ENCODE assay signal across 8 cellular contexts in the genomic region with DNA sequence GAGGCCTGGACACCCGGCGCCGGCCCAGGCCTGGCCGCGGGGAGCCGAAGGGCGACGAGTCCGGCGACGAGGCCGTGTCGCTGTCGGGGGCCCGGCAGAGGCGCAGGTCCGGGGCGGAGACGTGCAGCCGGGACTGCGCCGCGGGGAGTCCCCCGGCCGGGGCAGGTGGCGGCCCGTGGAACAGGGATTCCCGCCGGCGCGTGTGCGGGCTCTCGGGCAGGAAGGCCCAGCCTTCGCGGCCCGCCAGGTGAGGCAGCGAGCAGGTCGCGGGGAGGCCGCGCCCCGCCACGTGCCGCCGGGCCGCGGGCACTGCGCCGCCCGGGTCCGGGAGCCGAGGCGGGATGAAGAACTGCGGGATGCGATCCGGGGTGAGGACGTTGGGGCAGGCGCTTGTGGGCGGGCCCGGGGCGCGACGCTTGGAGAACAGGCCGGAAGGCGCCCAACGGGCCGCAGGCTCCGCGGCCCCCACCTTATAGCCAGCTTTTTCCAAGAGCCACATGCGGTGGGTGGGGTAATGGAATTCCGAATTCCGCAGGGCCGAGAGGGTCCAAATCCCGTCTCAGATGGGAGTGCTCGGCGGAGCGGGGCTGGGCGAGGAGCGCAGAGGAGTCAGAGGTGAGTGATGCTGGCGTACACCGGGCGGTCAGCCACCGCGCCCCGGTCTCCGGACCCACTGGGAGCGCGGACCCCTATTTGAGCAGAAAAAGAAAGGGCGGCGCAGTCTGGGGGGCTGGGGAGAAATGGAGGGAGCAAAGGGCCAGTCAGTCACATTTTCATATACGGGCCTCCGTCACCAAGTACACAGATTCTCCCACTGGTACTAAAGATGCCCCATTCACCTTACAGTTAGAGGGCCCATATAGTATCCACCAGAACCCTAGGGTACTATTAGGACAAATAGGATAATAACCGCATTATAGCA. TPM values are rescaled to one million over a fixed set of nuclear protein-coding genes. Genes with fewer than 3 reads are reported as not detected.
DNase-seq lines count a peak whose midpoint lies in the region; ATAC-seq and TF ChIP-seq lines count a peak whose summit lies in the region.

No MANE protein-coding gene starts in this region.

- H3K4me3 ChIP-seq in ovary, result peak overlapping the region; percentile 13

- peak; percentile 87 for DNase-seq in DMS53 (lab: John Stamatoyannopoulos, UW)
- no peak for DNase-seq in RWPE1 (ENCODE audit: low spot score)
- DNase-seq in ovary, result no peak
- no peak for DNase-seq in NCI-H1105 treated with DMSO at 0.1 percent for 48 hours (lab: John Stamatoyannopoulos, UW)
- no peak for DNase-seq in T1000 (lab: John Stamatoyannopoulos, UW)
- no peak for DNase-seq in NCI-H1694 (lab: John Stamatoyannopoulos, UW)
- DNase-seq in NCI-H774 (lab: John Stamatoyannopoulos, UW), result no peak

- TF ChIP-seq EP300 in ovary (IDR thresholded peaks at IDR 0.05), result no peak

- TF ChIP-seq POLR2A in ovary (IDR thresholded peaks at IDR 0.05), result no peak

- CTCF ChIA-PET in RWPE1 (lab: Yijun Ruan, JAX), result no interaction called here

- intact Hi-C loops in ovary (cut with DNase I), result no loop called here

- peak; percentile 1 for ATAC-seq in esophagus mucosa

- WGBS in ovary, 3 donors, result 14 to 23% (median 19%) methylated on average over 88 to 93 of the region's 93 CpGs

- H3K36me3 ChIP-seq in ovary, result no peaks in the 10 kb centered on the region

- no peak for TF ChIP-seq CTCF in RWPE1 (conservative IDR thresholded peaks at IDR 0.05; ENCODE audit: low read depth)
- TF ChIP-seq CTCF in ovary (IDR thresholded peaks at IDR 0.05), result no peak

- H3K27ac ChIP-seq in RWPE1, result peak overlapping the region; percentile 73
- H3K27ac ChIP-seq in ovary, result no peak overlapping the region

- H3K27me3 ChIP-seq in ovary, result no peaks in the 10 kb centered on the region

- POLR2A ChIA-PET in RWPE1 (lab: Yijun Ruan, JAX; ENCODE audit: low non-redundant PET), result interaction anchor here (0.6 kb wide), 1 partner anchor 49 kb away, joined by 3 read pairs; no protein-coding TSS in a partner anchor

- H3K9me3 ChIP-seq in ovary, result no peaks in the 10 kb centered on the region

- no peaks in the 10 kb centered on the region for H3K4me1 ChIP-seq in ovary (ENCODE audit: insufficient read depth)

RNA-seq across cellular contexts. Expression of a gene that starts 0.9 kb away (rescaled TPM):
- total RNA-seq in esophagus mucosa, result 0.24 TPM
- 1 to 10 TPM in 1 of 7 donors, under 1 TPM in 3, not detected in 3; 0.10 to 1.0 (median 0.18) TPM for total RNA-seq in ovary
- under 1 TPM in 1 of 2 donors, not detected in 1; 0.04 TPM for polyA plus RNA-seq in ovary

RNA-seq across cellular contexts. Expression of a gene that starts 7.2 kb away (rescaled TPM):
- 1.2 TPM for total RNA-seq in esophagus mucosa
- 10 to 100 TPM in 1 of 7 donors, 1 to 10 TPM in 2, under 1 TPM in 4; 0.18 to 22.3 (median 0.83) TPM for total RNA-seq in ovary
- under 1 TPM; 0.39 to 0.48 TPM for polyA plus RNA-seq in ovary

RNA-seq across cellular contexts. Expression of a gene that starts 14.8 kb away (rescaled TPM):
- total RNA-seq in esophagus mucosa, result 0.32 TPM
- total RNA-seq in ovary, result not detected
- under 1 TPM in 1 of 2 donors, not detected in 1; 0.07 TPM for polyA plus RNA-seq in ovary

RNA-seq across cellular contexts. Expression of a gene that starts 33.5 kb away (rescaled TPM):
- total RNA-seq in esophagus mucosa (not detected), ovary (under 1 TPM in 3 of 7 donors, not detected in 4; 0.08 to 0.34 (median 0.10) TPM)
- polyA plus RNA-seq in ovary, result not detected

RNA-seq across cellular contexts. Expression of a gene that starts 48.5 kb away (rescaled TPM):
- total RNA-seq in esophagus mucosa, result 2.2 TPM
- 1 to 10 TPM; 1.5 to 3.8 (median 3.2) TPM for total RNA-seq in ovary
- 1 to 10 TPM; 1.9 to 6.6 TPM for polyA plus RNA-seq in ovary
